Comparison of ENCODE assay signal across 24 cellular contexts in genomic region chr12:42309996-42310395, GRCh38.
"Had no signal": no experiment of that assay in that cellular context is flagged by ENCODE, and none has a peak within 500 bp of the region (broad histone marks: within the 10 kb centered on the region; RNA-seq: fewer than 3 reads in every experiment).

No MANE protein-coding gene starts in this region.

- ATAC-seq: effector memory CD8-positive, alpha-beta T cell; esophagus mucosa; gastrocnemius medialis; heart right ventricle; left cardiac atrium; left lung; left ventricle myocardium superior; lower lobe of right lung; naive thymus-derived CD4-positive, alpha-beta T cell had no signal

- DNase-seq: colonic mucosa; cortex of kidney; effector CD8-positive, alpha-beta T cell; effector memory CD8-positive, alpha-beta T cell; erythroblast; esophagus squamous epithelium; foreskin fibroblast; foreskin melanocyte; gastrocnemius medialis; glutamatergic neuron; head of caudate nucleus; heart right ventricle; hippocampal formation; left cardiac atrium; left lung; left ventricle myocardium superior; lower lobe of right lung; mesenchymal stem cell; midbrain; naive thymus-derived CD4-positive, alpha-beta T cell had no signal

- H3K4me3 ChIP-seq: colonic mucosa, esophagus squamous epithelium, gastrocnemius medialis, heart right ventricle, left lung, lower lobe of right lung had no signal

- H3K27ac ChIP-seq: colonic mucosa, epithelial cell of prostate, esophagus squamous epithelium, gastrocnemius medialis, heart right ventricle, left lung, lower lobe of right lung had no signal

- H3K27me3 ChIP-seq: colonic mucosa, esophagus squamous epithelium, gastrocnemius medialis, heart right ventricle, left lung had no signal

- H3K4me1 ChIP-seq: colonic mucosa, esophagus squamous epithelium, gastrocnemius medialis, left lung, lower lobe of right lung had no signal

- FAIRE-seq: islet of Langerhans, keratinocyte had no signal

- H3K9me3 ChIP-seq: colonic mucosa, esophagus squamous epithelium, gastrocnemius medialis, heart right ventricle, left lung, lower lobe of right lung had no signal

- H3K36me3 ChIP-seq: colonic mucosa had no signal
